In genomic region chr5:141732417-141732816, GRCh38 we compare ENCODE assay signal across 16 cellular contexts.
"Had no signal": no experiment of that assay in that cellular context is flagged by ENCODE, and none has a peak within 500 bp of the region (broad histone marks: within the 10 kb centered on the region; RNA-seq: fewer than 3 reads in every experiment).

No MANE protein-coding gene starts in this region.

- DNase-seq: activated CD4-positive, alpha-beta T cell treated with anti-CD3 and anti-CD28 coated beads for 1 hour; activated CD4-positive, alpha-beta T cell treated with anti-CD3 and anti-CD28 coated beads, Interleukin-2, amount 50 U/mL, for 1 hour; activated T-cell treated with anti-CD3 and anti-CD28 coated beads, Interleukin-2, amount 50 U/mL, for 1 hour; aorta; heart left ventricle; left colon; mesendoderm; mucosa of descending colon; nephron progenitor cell; pancreas; psoas muscle; stimulated activated CD4-positive, alpha-beta T cell treated with anti-CD3 and anti-CD28 coated beads, Interleukin-4, amount 100 ng/mL, for 24 hours; stimulated activated naive CD4-positive, alpha-beta T cell treated with Interleukin-2 at 50 U/mL for 16 hours; upper lobe of left lung had no signal

- ATAC-seq: activated naive CD4-positive, alpha-beta T cell treated with anti-CD3 and anti-CD28 coated beads, Interleukin-2, amount 50 U/mL, for 72 hours; activated T-helper 17 cell treated with anti-CD3 and anti-CD28 coated beads, Interleukin-2, amount 50 U/mL, for 72 hours; heart left ventricle; left colon; mucosa of descending colon; pancreas had no signal
